In genomic region chr6:50145125-50145524, GRCh38 we compare ENCODE assay signal across 11 cellular contexts.
DNase-seq lines count a peak whose midpoint lies in the region; ATAC-seq, FAIRE-seq and TF ChIP-seq lines count a peak whose summit lies in the region.
"Had no signal": no experiment of that assay in that cellular context is flagged by ENCODE, and none has a peak within 500 bp of the region (broad histone marks: within the 10 kb centered on the region; RNA-seq: fewer than 3 reads in every experiment).

No MANE protein-coding gene starts in this region.

- H3K9ac ChIP-seq in astrocyte (ENCODE audit: low read length) = no peak overlapping the region

- no peaks in the 10 kb centered on the region for H4K20me1 ChIP-seq in astrocyte (ENCODE audit: insufficient read depth, low read length)

- H3K36me3 ChIP-seq in astrocyte (ENCODE audit: insufficient read depth, low read length) (no peaks in the 10 kb centered on the region), suprapubic skin (no peaks in the 10 kb centered on the region)
- H3K36me3 ChIP-seq: uterus had no signal

- no peak for TF ChIP-seq EP300 in suprapubic skin (IDR thresholded peaks at IDR 0.05)

- intact Hi-C loops in left colon (cut with DNase I, micrococcal nuclease) = no loop called here

- H3K4me3 ChIP-seq in astrocyte (ENCODE audit: insufficient read depth, low read depth, low read length) = no peak overlapping the region
- H3K4me3 ChIP-seq in suprapubic skin = no peak overlapping the region
- H3K4me3 ChIP-seq: uterus had no signal

- FAIRE-seq in astrocyte (lab: Jason Lieb, UNC) = no peak

- no peak overlapping the region for H3K4me2 ChIP-seq in astrocyte (ENCODE audit: low read length)

- peaks cover 4% of the 10 kb centered on the region for H3K4me1 Mint-ChIP-seq in astrocyte (ENCODE audit: low read depth, unreplicated experiment)
- H3K4me1 Mint-ChIP-seq: T-cell had no signal

- no peak for ATAC-seq in left colon
- ATAC-seq: T-cell had no signal

- H2AFZ ChIP-seq in astrocyte (ENCODE audit: low read depth, low read length) = no peak overlapping the region

- no peaks in the 10 kb centered on the region for H3K4me1 ChIP-seq in astrocyte (ENCODE audit: insufficient read depth, low read length)
- no peaks in the 10 kb centered on the region for H3K4me1 ChIP-seq in suprapubic skin
- H3K4me1 ChIP-seq: uterus had no signal

- no peak overlapping the region for H3K4me3 Mint-ChIP-seq in astrocyte (ENCODE audit: unreplicated experiment)
- H3K4me3 Mint-ChIP-seq: T-cell had no signal

- H3K27me3 ChIP-seq in astrocyte (ENCODE audit: insufficient read depth, low read length) (no peaks in the 10 kb centered on the region), suprapubic skin (no peaks in the 10 kb centered on the region)
- H3K27me3 ChIP-seq: uterus had no signal

- no peaks in the 10 kb centered on the region for H3K9me3 Mint-ChIP-seq in astrocyte (ENCODE audit: unreplicated experiment)

- H3K79me2 ChIP-seq in astrocyte (ENCODE audit: insufficient read depth, low read length) = no peaks in the 10 kb centered on the region

- H3K9me3 ChIP-seq in astrocyte (ENCODE audit: insufficient read depth, low read depth, low read length) (no peaks in the 10 kb centered on the region), suprapubic skin (no peaks in the 10 kb centered on the region)
- H3K9me3 ChIP-seq: uterus had no signal

- DNase-seq in EL (peak; percentile 1), Kasumi-1 (lab: John Stamatoyannopoulos, UW) (peak; percentile 11 to 57), astrocyte (ENCODE audit: low read depth) (no peak), lung microvascular endothelial cell (ENCODE audit: low read depth in 2 of 2) (peak; percentile 4 to 15), NCI-H748 (lab: John Stamatoyannopoulos, UW; ENCODE audit: unreplicated experiment) (no peak), suprapubic skin (ENCODE audit: low spot score in 2 of 2) (no peak), left colon (no peak), COR-L47 (lab: John Stamatoyannopoulos, UW) (no peak)
- DNase-seq: activated naive CD4-positive, alpha-beta T cell treated with anti-CD3 and anti-CD28 coated beads, Interleukin-2, amount 50 U/mL, for 16 hours; T-cell; uterus had no signal

- H3K27me3 Mint-ChIP-seq in astrocyte (ENCODE audit: low read depth, unreplicated experiment) = no peaks in the 10 kb centered on the region
- H3K27me3 Mint-ChIP-seq: T-cell had no signal

- TF ChIP-seq CTCF in astrocyte (IDR thresholded peaks at IDR 0.05; ENCODE audit: insufficient read depth, low read depth, low read length) = peak; percentile 26
- no peak for TF ChIP-seq CTCF in suprapubic skin (IDR thresholded peaks at IDR 0.05)

- H3K36me3 Mint-ChIP-seq in astrocyte (ENCODE audit: low read depth, unreplicated experiment) = no peaks in the 10 kb centered on the region
- H3K36me3 Mint-ChIP-seq: T-cell had no signal

- H3K27ac ChIP-seq in astrocyte (ENCODE audit: low read depth, low read length) (no peak overlapping the region), suprapubic skin (no peak overlapping the region)
- H3K27ac ChIP-seq: uterus had no signal

- H3K27ac Mint-ChIP-seq in astrocyte (ENCODE audit: unreplicated experiment) = no peak overlapping the region
- H3K27ac Mint-ChIP-seq: T-cell had no signal

- TF ChIP-seq POLR2A in suprapubic skin (IDR thresholded peaks at IDR 0.05) = no peak

Comparison
In these comparisons a context has a peak if more than half of its experiments do, and no peak if none do; other contexts are left out.
1. DNase-seq: peak in EL (single experiment), Kasumi-1 (2 of 2) and lung microvascular endothelial cell (2 of 2); none in astrocyte (single experiment), NCI-H748 (single experiment), suprapubic skin (0 of 2), left colon (0 of 2) and COR-L47 (single experiment).